In genomic region chr7:108109216-108109908, GRCh38 we compare ENCODE assay signal across 9 cellular contexts. TPM values are rescaled to one million over a fixed set of nuclear protein-coding genes. Genes with fewer than 3 reads are reported as not detected.
DNase-seq lines count a peak whose midpoint lies in the region; ATAC-seq, FAIRE-seq and TF ChIP-seq lines count a peak whose summit lies in the region.
"Had no signal": no experiment of that assay in that cellular context is flagged by ENCODE, and none has a peak within 500 bp of the region (broad histone marks: within the 10 kb centered on the region; RNA-seq: fewer than 3 reads in every experiment).

No MANE protein-coding gene starts in this region.

- H3K4me1 ChIP-seq in endodermal cell (ENCODE audit: control insufficient read depth, insufficient read depth, low read length) (no peaks in the 10 kb centered on the region), small intestine (ENCODE audit: control insufficient read depth in 2 of 2, insufficient read depth in 1 of 2, low read depth in 1 of 2, low read length in 1 of 2) (peaks cover 4 to 7% of the 10 kb centered on the region in 2 donors)

- no peaks in the 10 kb centered on the region for H3K9me3 Mint-ChIP-seq in endodermal cell
- H3K9me3 Mint-ChIP-seq: T-helper 1 cell treated with Interleukin-12 subunit alpha and Interleukin-12 subunit beta and Interleukin-4 antibody, amounts not matched to agents 30 μg/mL and 1 μg/mL, for 36 hours had no signal

- H3K27me3 Mint-ChIP-seq in endodermal cell (ENCODE audit: insufficient read depth): no peaks in the 10 kb centered on the region

- no peak overlapping the region for H3K9ac ChIP-seq in endodermal cell (ENCODE audit: extremely low read depth, low read length, poor library complexity, severe bottlenecking)

- ATAC-seq in GM21737 (IDR thresholded peaks at IDR 0.05; ENCODE audit: unreplicated experiment): peak; percentile 61
- no peak for ATAC-seq in GM18519 (IDR thresholded peaks at IDR 0.05; ENCODE audit: low FRiP score, unreplicated experiment)

- H3K27ac ChIP-seq in endodermal cell (ENCODE audit: low read depth, low read length) (no peak overlapping the region), small intestine (ENCODE audit: low read depth in 1 of 2, low read length in 1 of 2) (no peak overlapping the region)

- peak; percentile 16 for DNase-seq in NCI-H1436 (lab: John Stamatoyannopoulos, UW)
- no peak for DNase-seq in NCI-H1436 treated with DMSO at 0.1 percent for 48 hours (lab: John Stamatoyannopoulos, UW)
- peak; percentile 11 for DNase-seq in NCI-H748 treated with DMSO at 0.1 percent for 48 hours (lab: John Stamatoyannopoulos, UW)
- peak; percentile 58 for DNase-seq in endodermal cell
- peak; percentile 80 for DNase-seq in small intestine
- no peak for DNase-seq in OCI-M2 (lab: John Stamatoyannopoulos, UW; ENCODE audit: unreplicated experiment)

- no peak overlapping the region for H3K4me3 Mint-ChIP-seq in endodermal cell
- H3K4me3 Mint-ChIP-seq: T-helper 1 cell treated with Interleukin-12 subunit alpha and Interleukin-12 subunit beta and Interleukin-4 antibody, amounts not matched to agents 30 μg/mL and 1 μg/mL, for 36 hours had no signal

- H3K27ac Mint-ChIP-seq in endodermal cell: no peak overlapping the region
- H3K27ac Mint-ChIP-seq: T-helper 1 cell treated with Interleukin-12 subunit alpha and Interleukin-12 subunit beta and Interleukin-4 antibody, amounts not matched to agents 30 μg/mL and 1 μg/mL, for 36 hours had no signal

- H3K9me3 ChIP-seq in endodermal cell (ENCODE audit: control insufficient read depth, low read length) (no peaks in the 10 kb centered on the region), small intestine (ENCODE audit: control insufficient read depth, low read depth) (no peaks in the 10 kb centered on the region)

- WGBS in endodermal cell (ENCODE audit: insufficient coverage in 1 of 2, insufficient read length in 1 of 2), 2 experiments: 79 to 85% methylated on average over 2 of the region's 2 CpGs
- WGBS in small intestine, 3 donors: 53 to 70% (median 57%) methylated on average over 2 of the region's 2 CpGs

- peaks cover 4% of the 10 kb centered on the region for H3K4me1 Mint-ChIP-seq in endodermal cell

- FAIRE-seq in small intestine (lab: Jason Lieb, UNC): no peak

- no peaks in the 10 kb centered on the region for H3K27me3 ChIP-seq in endodermal cell (ENCODE audit: control insufficient read depth, insufficient read depth, low read length, poor library complexity, severe bottlenecking)
- no peaks in the 10 kb centered on the region for H3K27me3 ChIP-seq in small intestine (ENCODE audit: control insufficient read depth in 2 of 2, insufficient read depth in 2 of 2, low read length in 2 of 2)

- H3K36me3 Mint-ChIP-seq in endodermal cell (ENCODE audit: low read depth): no peaks in the 10 kb centered on the region

- peak; percentile 74 for TF ChIP-seq CTCF in endodermal cell (conservative IDR thresholded peaks at IDR 0.05)

- no peaks in the 10 kb centered on the region for H3K36me3 ChIP-seq in endodermal cell (ENCODE audit: control insufficient read depth, insufficient read depth, low read length)
- no peaks in the 10 kb centered on the region for H3K36me3 ChIP-seq in small intestine (ENCODE audit: control insufficient read depth in 2 of 2, insufficient read depth in 2 of 2, low read length in 2 of 2)

- H3K4me3 ChIP-seq in endodermal cell (ENCODE audit: low read length): no peak overlapping the region
- H3K4me3 ChIP-seq in small intestine (ENCODE audit: low read depth in 1 of 2, low read length in 2 of 2): no peak overlapping the region

RNA-seq across cellular contexts. Expression of gene LAMB4, which starts 20.8 kb away (rescaled TPM):
- not detected for total RNA-seq in endodermal cell
- polyA plus RNA-seq in endodermal cell (2013, experiment 1 of 2): not detected
- not detected for polyA plus RNA-seq in endodermal cell (2013, experiment 2 of 2)
- polyA plus RNA-seq in small intestine: 1 to 10 TPM in 1 of 3 donors, under 1 TPM in 2; 0.12 to 3.5 (median 0.89) TPM

Comparison
In these comparisons a context has a peak if more than half of its experiments do, and no peak if none do; other contexts are left out.
1. DNase-seq: peak in NCI-H1436 (single experiment), NCI-H748 treated with DMSO at 0.1 percent for 48 hours (single experiment), endodermal cell (single experiment) and small intestine (single experiment); none in NCI-H1436 treated with DMSO at 0.1 percent for 48 hours (single experiment) and OCI-M2 (single experiment).